ENCODE assay signal across 9 cellular contexts in the genomic region with DNA sequence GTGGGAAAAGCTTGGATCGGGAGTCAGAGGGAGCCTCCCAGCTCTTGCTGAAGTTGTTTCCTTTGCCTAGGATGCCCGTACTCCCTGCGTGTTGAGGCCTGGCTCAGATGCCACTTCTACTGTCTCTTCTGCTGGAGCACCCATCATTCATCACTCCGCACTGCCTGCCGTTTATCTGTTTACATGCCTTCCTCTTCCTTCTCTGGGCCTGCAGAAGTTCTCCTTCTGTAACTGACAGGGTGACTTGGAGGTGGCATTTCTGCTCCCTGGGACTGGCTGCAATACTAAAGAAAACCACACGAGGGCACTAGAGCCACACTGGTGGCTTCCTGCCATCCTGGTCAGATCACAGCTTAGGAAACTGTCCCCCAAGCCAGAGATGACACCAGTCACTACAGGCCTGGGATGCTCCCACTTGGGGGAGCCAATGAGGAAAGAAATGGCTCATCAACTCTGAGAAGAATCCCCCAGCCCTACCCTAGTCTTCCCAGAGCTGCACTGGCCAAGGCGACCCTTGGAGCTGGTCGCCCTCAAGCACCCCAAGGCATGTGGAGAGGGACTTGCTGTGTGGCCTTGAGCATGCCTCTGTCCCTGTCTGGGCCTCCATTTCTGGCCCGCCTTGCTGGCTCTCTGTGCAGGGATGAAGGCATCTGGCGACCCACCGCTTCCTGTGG. TPM values are rescaled to one million over a fixed set of nuclear protein-coding genes. Genes with fewer than 3 reads are reported as not detected.
DNase-seq lines count a peak whose midpoint lies in the region; ATAC-seq and TF ChIP-seq lines count a peak whose summit lies in the region.
"Had no signal": no experiment of that assay in that cellular context is flagged by ENCODE, and none has a peak within 500 bp of the region (broad histone marks: within the 10 kb centered on the region; RNA-seq: fewer than 3 reads in every experiment).

No MANE protein-coding gene starts in this region.

- H3K4me2 ChIP-seq in parathyroid adenoma (ENCODE audit: low read length): no peak overlapping the region

- H3K4me3 Mint-ChIP-seq in glutamatergic neuron (ENCODE audit: unreplicated experiment): peak overlapping the region; percentile 23
- H3K4me3 Mint-ChIP-seq: dendritic cell treated with granulocyte-macrophage colony-stimulating factor and Interleukin-4, amounts not matched to agents 40 ng/mL and 50 ng/mL, for 4 days had no signal

- H3K4me3 ChIP-seq in SJCRH30: no peak overlapping the region
- no peak overlapping the region for H3K4me3 ChIP-seq in parathyroid adenoma (ENCODE audit: low read depth, low read length)
- no peak overlapping the region for H3K4me3 ChIP-seq in upper lobe of left lung

- no peaks in the 10 kb centered on the region for H3K27me3 ChIP-seq in SJCRH30
- H3K27me3 ChIP-seq in parathyroid adenoma (ENCODE audit: control insufficient read depth, insufficient read depth, low read length): no peaks in the 10 kb centered on the region
- no peaks in the 10 kb centered on the region for H3K27me3 ChIP-seq in upper lobe of left lung

- peaks cover 5% of the 10 kb centered on the region for H3K36me3 Mint-ChIP-seq in glutamatergic neuron (ENCODE audit: unreplicated experiment)

- peaks cover 11% of the 10 kb centered on the region for H3K9me3 Mint-ChIP-seq in glutamatergic neuron (ENCODE audit: unreplicated experiment)
- H3K9me3 Mint-ChIP-seq: dendritic cell treated with granulocyte-macrophage colony-stimulating factor and Interleukin-4, amounts not matched to agents 40 ng/mL and 50 ng/mL, for 4 days had no signal

- ATAC-seq in GM21723 (IDR thresholded peaks at IDR 0.05; ENCODE audit: unreplicated experiment): peak; percentile 79
- ATAC-seq in upper lobe of left lung (ENCODE audit: low FRiP score in 2 of 2): peak; percentile 83 to 91

- H3K4me1 ChIP-seq in SJCRH30 (peaks cover 8% of the 10 kb centered on the region; the same call in 1 of the 2 replicates), parathyroid adenoma (no peaks in the 10 kb centered on the region), upper lobe of left lung (peaks cover 24 to 43% (median 35%) of the 10 kb centered on the region in 4 donors)

- peaks cover 15% of the 10 kb centered on the region for H3K4me1 Mint-ChIP-seq in glutamatergic neuron (ENCODE audit: low read depth, unreplicated experiment)

- TF ChIP-seq CTCF in glutamatergic neuron (IDR thresholded peaks at IDR 0.05; ENCODE audit: partially characterized antibody, unreplicated experiment) (peak; percentile 97), parathyroid adenoma (IDR thresholded peaks at IDR 0.05) (peak; percentile 88), upper lobe of left lung (IDR thresholded peaks at IDR 0.05) (peak; percentile 93 to 97 (median 96))

- H3K27me3 Mint-ChIP-seq in glutamatergic neuron (ENCODE audit: unreplicated experiment): peaks cover 15% of the 10 kb centered on the region
- H3K27me3 Mint-ChIP-seq: dendritic cell treated with granulocyte-macrophage colony-stimulating factor and Interleukin-4, amounts not matched to agents 40 ng/mL and 50 ng/mL, for 4 days had no signal

- H3K27ac ChIP-seq in SJCRH30 (no peak overlapping the region), parathyroid adenoma (no peak overlapping the region), upper lobe of left lung (peak overlapping the region in 2 of 4 donors; percentile 3 to 20)

- H3K79me2 ChIP-seq in parathyroid adenoma: no peaks in the 10 kb centered on the region

- TF ChIP-seq EP300 in upper lobe of left lung (IDR thresholded peaks at IDR 0.05): no peak

- no peak overlapping the region for H3K9ac ChIP-seq in parathyroid adenoma

- peak; percentile 62 for DNase-seq in DMS114 treated with DMSO at 0.1 percent for 48 hours (lab: John Stamatoyannopoulos, UW; ENCODE audit: unreplicated experiment)
- DNase-seq in M059J (ENCODE audit: low read depth): peak; percentile 87
- DNase-seq in SJCRH30: peak; percentile 82 to 93
- peak; percentile 64 for DNase-seq in activated effector memory CD4-positive, alpha-beta T cell treated with Interleukin-2 at 50 U/mL for 16 hours
- peak; percentile 92 for DNase-seq in glutamatergic neuron
- DNase-seq in upper lobe of left lung: peak in 1 of 2 donors; percentile 85

- no peak overlapping the region for H2AFZ ChIP-seq in parathyroid adenoma

- peak overlapping the region; percentile 31 for H3K27ac Mint-ChIP-seq in glutamatergic neuron (ENCODE audit: unreplicated experiment)
- H3K27ac Mint-ChIP-seq: dendritic cell treated with granulocyte-macrophage colony-stimulating factor and Interleukin-4, amounts not matched to agents 40 ng/mL and 50 ng/mL, for 4 days had no signal

- H3K36me3 ChIP-seq in SJCRH30 (no peaks in the 10 kb centered on the region), parathyroid adenoma (ENCODE audit: control insufficient read depth, insufficient read depth, low read length) (no peaks in the 10 kb centered on the region), upper lobe of left lung (no peaks in the 10 kb centered on the region)

- H3K9me3 ChIP-seq in SJCRH30 (replicated peaks): no peaks in the 10 kb centered on the region
- H3K9me3 ChIP-seq in parathyroid adenoma (ENCODE audit: control insufficient read depth, low read length): no peaks in the 10 kb centered on the region
- H3K9me3 ChIP-seq in upper lobe of left lung: no peaks in the 10 kb centered on the region

- no peak for TF ChIP-seq POLR2A in upper lobe of left lung (IDR thresholded peaks at IDR 0.05)

- 21 to 53% methylated on average over 5 to 11 of the region's 11 CpGs for WGBS in upper lobe of left lung, 2 donors

RNA-seq across cellular contexts. Expression of a gene that starts 9.7 kb away (rescaled TPM):
- 40.4 and 44.2 TPM in 2 replicates for total RNA-seq in M059J (2014; rRNA removed; shearing (Covaris generic))
- 31.0 and 33.8 TPM in 2 replicates for total RNA-seq in SJCRH30 (2014; rRNA removed; shearing (Covaris generic))
- total RNA-seq in glutamatergic neuron (ENCODE audit: unreplicated experiment): 48.6 TPM
- 10 to 100 TPM; 19.4 to 51.4 (median 31.9) TPM for total RNA-seq in upper lobe of left lung
